36 cellular contexts compared by ENCODE assay signal in the genomic region with DNA sequence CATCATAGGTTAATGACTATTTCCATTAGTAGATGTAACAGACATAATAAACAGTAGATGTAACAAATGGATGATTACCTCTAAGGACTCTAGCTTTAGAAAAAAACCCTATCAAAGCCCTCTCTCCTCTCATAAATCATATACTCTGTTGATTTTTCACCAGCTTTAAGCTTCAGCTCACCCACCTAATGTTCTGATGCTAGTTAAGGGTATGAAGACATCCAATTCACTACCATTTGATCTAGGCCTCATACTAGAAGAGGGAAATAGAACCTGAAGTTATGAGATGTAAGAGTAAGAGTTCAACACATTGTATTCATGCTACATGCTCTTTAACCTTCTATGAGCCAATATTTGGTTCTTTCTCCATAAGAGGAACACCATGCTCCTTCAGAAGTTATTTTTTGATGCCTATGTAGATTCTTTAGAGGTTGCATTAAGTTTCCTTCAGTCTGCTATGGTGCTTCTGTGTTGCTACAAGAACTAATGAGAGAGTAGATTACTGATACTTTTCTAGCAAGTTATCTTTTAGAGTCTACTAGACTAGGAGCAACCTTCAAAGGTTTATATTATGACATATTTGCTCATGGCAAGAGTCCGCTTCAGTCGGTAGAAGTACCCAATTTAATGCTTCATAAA. TPM values are rescaled to one million over a fixed set of nuclear protein-coding genes. Genes with fewer than 3 reads are reported as not detected.
DNase-seq lines count a peak whose midpoint lies in the region; ATAC-seq, FAIRE-seq and TF ChIP-seq lines count a peak whose summit lies in the region.
"Had no signal": no experiment of that assay in that cellular context is flagged by ENCODE, and none has a peak within 500 bp of the region (broad histone marks: within the 10 kb centered on the region; RNA-seq: fewer than 3 reads in every experiment).

No MANE protein-coding gene starts in this region.

- H3K9ac ChIP-seq in HepG2 (ENCODE audit: insufficient read depth, low read depth, low read length) (no peak overlapping the region), liver (ENCODE audit: low read depth in 1 of 2, low read length in 2 of 2) (no peak overlapping the region)
- H3K9ac ChIP-seq: BLaER1; BLaER1 treated with 17β-estradiol and CSF1 and Interleukin-3, amounts not matched to agents 10 nM and 100 nM had no signal

- ATAC-seq in HepG2 (no peak), right lobe of liver (no peak)
- ATAC-seq: A549; CD8-positive, alpha-beta T cell had no signal

- in situ Hi-C loops in HepG2 (cut with HindIII; ENCODE audit: extremely low pct_ligation_motif_present, low pct_unique_long_range_greater_than_20kb) = no loop called here

- CTCF ChIA-PET in HepG2 (lab: Yijun Ruan, JAX; ENCODE audit: low intra/inter-chr PET ratio, low total read pairs) = no interaction called here

- H3K4me1 ChIP-seq in HepG2 (ENCODE audit: insufficient read depth, low read length) = 0 out of 2 replicates have a peak, but pooled peaks cover 13% of the 10 kb centered on the region
- H3K4me1 ChIP-seq in right lobe of liver = no peaks in the 10 kb centered on the region
- H3K4me1 ChIP-seq in liver (ENCODE audit: control insufficient read depth in 4 of 4, insufficient read depth in 4 of 4, low read length in 3 of 4) = peaks cover 0 to 3% (median 0%) of the 10 kb centered on the region in 4 donors
- H3K4me1 ChIP-seq: A549, BE2C, BLaER1, Caco-2 had no signal

- H3K4me2 ChIP-seq in HepG2 (ENCODE audit: low read depth, low read length) = no peak overlapping the region
- H3K4me2 ChIP-seq: A549; BLaER1; BLaER1 treated with 17β-estradiol and CSF1 and Interleukin-3, amounts not matched to agents 10 nM and 100 nM had no signal

- H3K36me3 ChIP-seq in HepG2 (replicated peaks in 1 of 2; ENCODE audit: control insufficient read depth in 1 of 2, insufficient read depth in 2 of 2, low read length in 2 of 2) (peaks cover 17 to 74% of the 10 kb centered on the region in 2 experiments), right lobe of liver (peaks cover 22 to 98% (median 59%) of the 10 kb centered on the region in 4 donors), liver (ENCODE audit: control insufficient read depth in 4 of 4, insufficient read depth in 3 of 4, low read depth in 1 of 4, low read length in 3 of 4) (peaks cover 13 to 90% (median 82%) of the 10 kb centered on the region in 4 donors)
- H3K36me3 ChIP-seq: BE2C, BLaER1 had no signal

- H3K9me3 ChIP-seq in HepG2 (ENCODE audit: low read length) = no peaks in the 10 kb centered on the region
- no peaks in the 10 kb centered on the region for H3K9me3 ChIP-seq in right lobe of liver
- H3K9me3 ChIP-seq in liver (ENCODE audit: control insufficient read depth in 4 of 4, low read length in 3 of 4) = no peaks in the 10 kb centered on the region
- H3K9me3 ChIP-seq: A549; BE2C; BLaER1; BLaER1 treated with 17β-estradiol and CSF1 and Interleukin-3, amounts not matched to agents 10 nM and 100 nM; Caco-2 had no signal

- TSS peak; percentile 18 for BruUV-seq in HepG2 (replicated peaks; lab: Mats Ljungman, UMichigan)

- no peaks in the 10 kb centered on the region for H3K27me3 ChIP-seq in HepG2 (ENCODE audit: control insufficient read depth in 1 of 2, insufficient read depth in 2 of 2, low read length in 2 of 2)
- no peaks in the 10 kb centered on the region for H3K27me3 ChIP-seq in right lobe of liver
- H3K27me3 ChIP-seq in liver (ENCODE audit: control insufficient read depth in 4 of 4, insufficient read depth in 4 of 4, low read length in 3 of 4) = no peaks in the 10 kb centered on the region
- H3K27me3 ChIP-seq: BE2C; BLaER1; BLaER1 treated with 17β-estradiol and CSF1 and Interleukin-3, amounts not matched to agents 10 nM and 100 nM had no signal

- DNase-seq in HepG2 (ENCODE audit: low spot score) (no peak), right lobe of liver (no peak), GM12891 (ENCODE audit: insufficient read length, low spot score) (no peak), cerebellar cortex (ENCODE audit: low spot score) (no peak), SHP77 treated with DMSO at 0.1 percent for 48 hours (lab: John Stamatoyannopoulos, UW) (no peak)
- DNase-seq: 8988T; ACHN; AML-193; BE2C; C1 segment of cervical spinal cord; Caco-2; Calu3; CD4-positive, alpha-beta memory T cell; CD4-positive, alpha-beta T cell; CD4-positive, CD25-positive, alpha-beta regulatory T cell; CD8-positive, alpha-beta memory T cell; CD8-positive, alpha-beta T cell; COR-L47; DMS 273 treated with DMSO at 0.1 percent for 48 hours; DMS153; DMS53; DMS79; DMS79 treated with DMSO at 0.1 percent for 48 hours; DND-41; EL had no signal

- FAIRE-seq in HepG2 (lab: Jason Lieb, UNC) = no peak
- peak; percentile 38 for FAIRE-seq in GM12891 (lab: Jason Lieb, UNC)
- FAIRE-seq: A204.1, A549, D721Med had no signal

- WGBS in HepG2 (ENCODE audit: low lambda C conversion rate) = 97% methylated on average over 2 of the region's 2 CpGs
- 81% methylated on average over 2 of the region's 2 CpGs for WGBS in right lobe of liver (ENCODE audit: insufficient coverage, low coverage, low lambda C conversion rate, missing lambda C conversion rate)
- 94% methylated on average over 2 of the region's 2 CpGs for WGBS in liver

- no peak for TF ChIP-seq CTCF in HepG2 (CRISPR knock-in tag; IDR thresholded peaks at IDR 0.05)
- TF ChIP-seq CTCF in right lobe of liver (IDR thresholded peaks at IDR 0.05) = no peak
- TF ChIP-seq CTCF in liver (IDR thresholded peaks at IDR 0.05; ENCODE audit: low read depth, low read length, missing input control) = no peak

- no peak for TF ChIP-seq EP300 in HepG2 (IDR thresholded peaks at IDR 0.05; ENCODE audit: low read depth in 2 of 2, low read length in 2 of 2)
- TF ChIP-seq EP300 in HepG2 (CRISPR knock-in tag; IDR thresholded peaks at IDR 0.05; ENCODE audit: borderline replicate concordance) = no peak

- no peaks in the 10 kb centered on the region for H3K79me2 ChIP-seq in HepG2 (ENCODE audit: insufficient read depth, low read length)

- H4K20me1 ChIP-seq in HepG2 (ENCODE audit: insufficient read depth, low read length) = peaks cover 24% of the 10 kb centered on the region
- H4K20me1 ChIP-seq: BLaER1; BLaER1 treated with 17β-estradiol and CSF1 and Interleukin-3, amounts not matched to agents 10 nM and 100 nM had no signal

- intact Hi-C loops in HepG2 (cut with micrococcal nuclease; ENCODE audit: unreplicated experiment) (no loop called here), right lobe of liver (cut with DNase I) (loop anchor here in 1 of 2 donors (10.0 kb wide), 1 partner anchor 55 kb away; no protein-coding TSS in a partner anchor)

- no peak overlapping the region for H3K27ac ChIP-seq in HepG2 (ENCODE audit: extremely low read length, insufficient read depth, low read length)
- no peak overlapping the region for H3K27ac ChIP-seq in right lobe of liver
- no peak overlapping the region for H3K27ac ChIP-seq in liver (ENCODE audit: low read depth in 1 of 2, low read length in 2 of 2)
- H3K27ac ChIP-seq: 22Rv1; A549; BLaER1; BLaER1 treated with 17β-estradiol and CSF1 and Interleukin-3, amounts not matched to agents 10 nM and 100 nM; C4-2B had no signal

- no peak overlapping the region for H3K4me3 ChIP-seq in HepG2 (replicated peaks in 1 of 3; ENCODE audit: insufficient read depth in 1 of 3, low read depth in 2 of 3, low read length in 3 of 3)
- no peak overlapping the region for H3K4me3 ChIP-seq in right lobe of liver
- H3K4me3 ChIP-seq in liver (ENCODE audit: low read depth in 1 of 3, low read length in 3 of 3) = no peak overlapping the region
- H3K4me3 ChIP-seq: A549; BLaER1; BLaER1 treated with 17β-estradiol and CSF1 and Interleukin-3, amounts not matched to agents 10 nM and 100 nM had no signal

- H2AFZ ChIP-seq in HepG2 (ENCODE audit: low read length) = no peak overlapping the region

- TF ChIP-seq RAD21 in HepG2 (CRISPR knock-in tag; IDR thresholded peaks at IDR 0.05) (no peak), liver (IDR thresholded peaks at IDR 0.05) (no peak)

- peak in 1 of 2 experiments; percentile 21; a peak in 1 of 4 replicates for TF ChIP-seq POLR2A in HepG2 (IDR thresholded peaks at IDR 0.05; ENCODE audit: insufficient read depth in 1 of 2, low read depth in 2 of 2, low read length in 2 of 2)
- TF ChIP-seq POLR2A in right lobe of liver (IDR thresholded peaks at IDR 0.05) = no peak
- no peak for TF ChIP-seq POLR2A in GM12891 (IDR thresholded peaks at IDR 0.05; ENCODE audit: low read depth, low read length)

- POLR2A ChIA-PET in HepG2 (lab: Yijun Ruan, JAX) = no interaction called here

TF ChIP-seq in HepG2, 621 proteins besides CTCF, POLR2A, EP300 and RAD21 (continues in another document):
- TF ChIP-seq NONO (IDR thresholded peaks at IDR 0.05) (no peak), NONO (CRISPR knock-in tag; conservative IDR thresholded peaks at IDR 0.05) (no peak)

TF ChIP-seq in GM12891, 5 proteins besides CTCF, POLR2A, EP300 and RAD21 (continues in another document):
- TF ChIP-seq POU2F2 (IDR thresholded peaks at IDR 0.05; ENCODE audit: low read depth, low read length) = no peak

RNA-seq across cellular contexts. Expression of gene A2M, which starts 16.0 kb away (rescaled TPM):
- total RNA-seq in HepG2 (2016; rRNA removed; fragmentation: Illumina TruSeq; extraction: Trizol) (1,675 and 2,807 TPM in 2 replicates), right lobe of liver (1,000 to 10,000 TPM in 5 of 6 experiments, 100 to 1,000 TPM in 1; 978 to 3,352 (median 2,507) TPM), liver (1,000 to 10,000 TPM; 1,731 to 2,199 TPM)
- total RNA-seq in HepG2 (2016; cell fraction: cytosol; rRNA removed; fragmentation: Illumina TruSeq; extraction: Trizol; ENCODE audit: low read depth) = 234 and 270 TPM in 2 replicates
- 1,476 and 2,691 TPM in 2 replicates for total RNA-seq in HepG2 (2016; cell fraction: insoluble cytoplasmic fraction; rRNA removed; fragmentation: Illumina TruSeq; extraction: Trizol)
- 813 and 957 TPM in 2 replicates for total RNA-seq in HepG2 (2016; cell fraction: membrane; rRNA removed; fragmentation: Illumina TruSeq; extraction: Trizol)
- total RNA-seq in HepG2 (2016; cell fraction: nucleus; rRNA removed; fragmentation: Illumina TruSeq; extraction: Trizol) = 2,507 and 2,973 TPM in 2 replicates
- polyA plus RNA-seq in HepG2 (2011; rRNA removed) (6,551 and 8,760 TPM in 2 replicates), liver (1,000 to 10,000 TPM; 1,904 to 2,622 TPM)
- polyA plus RNA-seq in HepG2 (2011; cell fraction: cytosol; rRNA removed) = 4,485 and 9,624 TPM in 2 replicates
- 2,489 and 3,325 TPM in 2 replicates for polyA plus RNA-seq in HepG2 (2011; cell fraction: nucleus; rRNA removed)
- polyA plus RNA-seq in HepG2 (2012) = 4,336 and 6,335 TPM in 2 replicates
- polyA plus RNA-seq in HepG2 (2016; cell fraction: cytosol; fragmentation: Illumina TruSeq; extraction: Trizol; ENCODE audit: low read depth) = 214 and 262 TPM in 2 replicates
- 1,149 and 1,250 TPM in 2 replicates for polyA plus RNA-seq in HepG2 (2016; cell fraction: insoluble cytoplasmic fraction; fragmentation: Illumina TruSeq; extraction: Trizol; ENCODE audit: low read depth)
- polyA plus RNA-seq in HepG2 (2016; cell fraction: membrane; fragmentation: Illumina TruSeq; extraction: Trizol; ENCODE audit: low read depth) = 465 and 618 TPM in 2 replicates
- 2,564 and 2,683 TPM in 2 replicates for polyA plus RNA-seq in HepG2 (2016; cell fraction: nucleus; fragmentation: Illumina TruSeq; extraction: Trizol; ENCODE audit: insufficient read depth, low read depth)
- polyA minus RNA-seq in HepG2 (2011; rRNA and poly(A)+ RNA removed; ENCODE audit: low replicate concordance) = 3.9 and 4,519 TPM in 2 replicates
- 3,071 and 7,219 TPM in 2 replicates for polyA minus RNA-seq in HepG2 (2011; cell fraction: cytosol; rRNA and poly(A)+ RNA removed)
- polyA minus RNA-seq in HepG2 (2011; cell fraction: nucleus; rRNA and poly(A)+ RNA removed) = 2,321 and 4,395 TPM in 2 replicates
- 0.36 TPM for polyA plus RNA-seq in GM12891 (2012; ENCODE audit: low read depth, missing spikeins)
- total RNA-seq: A172; B cell; Calu3; CD4-positive, alpha-beta T cell; CD4-positive, CD25-positive, alpha-beta regulatory T cell; CD8-positive, alpha-beta T cell; Daoy had no signal
- polyA plus RNA-seq: A549; CD4-positive, CD25-positive, alpha-beta regulatory T cell had no signal
